1 cellular context compared by ENCODE assay signal in genomic region chr6:149544646-149545257, GRCh38.
TF ChIP-seq lines count a peak whose summit lies in the region.

No MANE protein-coding gene starts in this region.

TF ChIP-seq in GM12878, 131 proteins besides CTCF, POLR2A, EP300 and RAD21:
- no peak for TF ChIP-seq BRCA1 (IDR thresholded peaks at IDR 0.05; ENCODE audit: low read depth, low read length)
- TF ChIP-seq, protein P1, sequence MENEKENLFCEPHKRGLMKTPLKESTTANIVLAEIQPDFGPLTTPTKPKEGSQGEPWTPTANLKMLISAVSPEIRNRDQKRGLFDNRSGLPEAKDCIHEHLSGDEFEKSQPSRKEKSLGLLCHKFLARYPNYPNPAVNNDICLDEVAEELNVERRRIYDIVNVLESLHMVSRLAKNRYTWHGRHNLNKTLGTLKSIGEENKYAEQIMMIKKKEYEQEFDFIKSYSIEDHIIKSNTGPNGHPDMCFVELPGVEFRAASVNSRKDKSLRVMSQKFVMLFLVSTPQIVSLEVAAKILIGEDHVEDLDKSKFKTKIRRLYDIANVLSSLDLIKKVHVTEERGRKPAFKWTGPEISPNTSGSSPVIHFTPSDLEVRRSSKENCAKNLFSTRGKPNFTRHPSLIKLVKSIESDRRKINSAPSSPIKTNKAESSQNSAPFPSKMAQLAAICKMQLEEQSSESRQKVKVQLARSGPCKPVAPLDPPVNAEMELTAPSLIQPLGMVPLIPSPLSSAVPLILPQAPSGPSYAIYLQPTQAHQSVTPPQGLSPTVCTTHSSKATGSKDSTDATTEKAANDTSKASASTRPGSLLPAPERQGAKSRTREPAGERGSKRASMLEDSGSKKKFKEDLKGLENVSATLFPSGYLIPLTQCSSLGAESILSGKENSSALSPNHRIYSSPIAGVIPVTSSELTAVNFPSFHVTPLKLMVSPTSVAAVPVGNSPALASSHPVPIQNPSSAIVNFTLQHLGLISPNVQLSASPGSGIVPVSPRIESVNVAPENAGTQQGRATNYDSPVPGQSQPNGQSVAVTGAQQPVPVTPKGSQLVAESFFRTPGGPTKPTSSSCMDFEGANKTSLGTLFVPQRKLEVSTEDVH (IDR thresholded peaks at IDR 0.05; ENCODE audit: low read depth, partially characterized antibody): no peak
- no peak for TF ChIP-seq TCF7 (IDR thresholded peaks at IDR 0.05; ENCODE audit: borderline replicate concordance)
- TF ChIP-seq, protein P2, sequence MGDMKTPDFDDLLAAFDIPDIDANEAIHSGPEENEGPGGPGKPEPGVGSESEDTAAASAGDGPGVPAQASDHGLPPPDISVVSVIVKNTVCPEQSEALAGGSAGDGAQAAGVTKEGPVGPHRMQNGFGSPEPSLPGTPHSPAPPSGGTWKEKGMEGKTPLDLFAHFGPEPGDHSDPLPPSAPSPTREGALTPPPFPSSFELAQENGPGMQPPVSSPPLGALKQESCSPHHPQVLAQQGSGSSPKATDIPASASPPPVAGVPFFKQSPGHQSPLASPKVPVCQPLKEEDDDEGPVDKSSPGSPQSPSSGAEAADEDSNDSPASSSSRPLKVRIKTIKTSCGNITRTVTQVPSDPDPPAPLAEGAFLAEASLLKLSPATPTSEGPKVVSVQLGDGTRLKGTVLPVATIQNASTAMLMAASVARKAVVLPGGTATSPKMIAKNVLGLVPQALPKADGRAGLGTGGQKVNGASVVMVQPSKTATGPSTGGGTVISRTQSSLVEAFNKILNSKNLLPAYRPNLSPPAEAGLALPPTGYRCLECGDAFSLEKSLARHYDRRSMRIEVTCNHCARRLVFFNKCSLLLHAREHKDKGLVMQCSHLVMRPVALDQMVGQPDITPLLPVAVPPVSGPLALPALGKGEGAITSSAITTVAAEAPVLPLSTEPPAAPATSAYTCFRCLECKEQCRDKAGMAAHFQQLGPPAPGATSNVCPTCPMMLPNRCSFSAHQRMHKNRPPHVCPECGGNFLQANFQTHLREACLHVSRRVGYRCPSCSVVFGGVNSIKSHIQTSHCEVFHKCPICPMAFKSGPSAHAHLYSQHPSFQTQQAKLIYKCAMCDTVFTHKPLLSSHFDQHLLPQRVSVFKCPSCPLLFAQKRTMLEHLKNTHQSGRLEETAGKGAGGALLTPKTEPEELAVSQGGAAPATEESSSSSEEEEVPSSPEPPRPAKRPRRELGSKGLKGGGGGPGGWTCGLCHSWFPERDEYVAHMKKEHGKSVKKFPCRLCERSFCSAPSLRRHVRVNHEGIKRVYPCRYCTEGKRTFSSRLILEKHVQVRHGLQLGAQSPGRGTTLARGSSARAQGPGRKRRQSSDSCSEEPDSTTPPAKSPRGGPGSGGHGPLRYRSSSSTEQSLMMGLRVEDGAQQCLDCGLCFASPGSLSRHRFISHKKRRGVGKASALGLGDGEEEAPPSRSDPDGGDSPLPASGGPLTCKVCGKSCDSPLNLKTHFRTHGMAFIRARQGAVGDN (IDR thresholded peaks at IDR 0.05): no peak
- TF ChIP-seq, protein P3, sequence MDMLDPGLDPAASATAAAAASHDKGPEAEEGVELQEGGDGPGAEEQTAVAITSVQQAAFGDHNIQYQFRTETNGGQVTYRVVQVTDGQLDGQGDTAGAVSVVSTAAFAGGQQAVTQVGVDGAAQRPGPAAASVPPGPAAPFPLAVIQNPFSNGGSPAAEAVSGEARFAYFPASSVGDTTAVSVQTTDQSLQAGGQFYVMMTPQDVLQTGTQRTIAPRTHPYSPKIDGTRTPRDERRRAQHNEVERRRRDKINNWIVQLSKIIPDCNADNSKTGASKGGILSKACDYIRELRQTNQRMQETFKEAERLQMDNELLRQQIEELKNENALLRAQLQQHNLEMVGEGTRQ (IDR thresholded peaks at IDR 0.05; ENCODE audit: borderline replicate concordance, low read depth, low read length): no peak
- no peak for TF ChIP-seq KDM1A (IDR thresholded peaks at IDR 0.05; ENCODE audit: borderline replicate concordance)
- no peak for TF ChIP-seq IRF4 (IDR thresholded peaks at IDR 0.05; ENCODE audit: low read depth, low read length)
- TF ChIP-seq MAX (IDR thresholded peaks at IDR 0.05; ENCODE audit: low read depth, low read length): no peak
- TF ChIP-seq YY1 (IDR thresholded peaks at IDR 0.05; ENCODE audit: low read depth, low read length): no peak
- TF ChIP-seq SPI1 (IDR thresholded peaks at IDR 0.05; ENCODE audit: borderline replicate concordance, insufficient read depth, low read depth, low read length): no peak
- no peak for TF ChIP-seq SREBF2 (IDR thresholded peaks at IDR 0.05; ENCODE audit: low read length)
- no peak for TF ChIP-seq TBL1XR1 (IDR thresholded peaks at IDR 0.05; ENCODE audit: low read depth, low read length)
- TF ChIP-seq ESRRA (IDR thresholded peaks at IDR 0.05; ENCODE audit: low read length): no peak
- TF ChIP-seq FOXK2 (IDR thresholded peaks at IDR 0.05): no peak
- TF ChIP-seq ZNF274 (IDR thresholded peaks at IDR 0.05; ENCODE audit: insufficient read depth, insufficient read length): no peak
- no peak for TF ChIP-seq NRF1 (conservative IDR thresholded peaks at IDR 0.05; ENCODE audit: low read depth, low read length)
